10 cellular contexts compared by ENCODE assay signal in genomic region chr20:24634855-24635254, GRCh38.
DNase-seq lines count a peak whose midpoint lies in the region; ATAC-seq, FAIRE-seq and TF ChIP-seq lines count a peak whose summit lies in the region.
"Had no signal": no experiment of that assay in that cellular context is flagged by ENCODE, and none has a peak within 500 bp of the region (broad histone marks: within the 10 kb centered on the region; RNA-seq: fewer than 3 reads in every experiment).

No MANE protein-coding gene starts in this region.

- H3K4me3 ChIP-seq in brain microvascular endothelial cell (ENCODE audit: low read depth, low read length): no peak overlapping the region
- no peak overlapping the region for H3K4me3 ChIP-seq in kidney epithelial cell (ENCODE audit: low read depth, low read length)
- H3K4me3 ChIP-seq in prostate gland: no peak overlapping the region

- peaks cover 0 to 3% (median 1%) of the 10 kb centered on the region in 3 donors for H3K4me1 Mint-ChIP-seq in T-cell

- in situ Hi-C loops in brain microvascular endothelial cell (cut with HindIII; ENCODE audit: low pct_ligation_motif_present, low sequenced_read_pairs): no loop called here

- peaks cover 0 to 12% of the 10 kb centered on the region in 2 donors for H3K27me3 Mint-ChIP-seq in T-cell

- CTCF ChIA-PET in T-cell (lab: Charles Lee): no interaction called here

- H3K9me3 ChIP-seq in prostate gland: no peaks in the 10 kb centered on the region

- no peak for ATAC-seq in T-cell (replicated peaks in 1 of 4)

- no peaks in the 10 kb centered on the region for H3K36me3 Mint-ChIP-seq in T-cell

- H3K27ac Mint-ChIP-seq in T-cell: no peak overlapping the region

- H3K27ac ChIP-seq in brain microvascular endothelial cell (no peak overlapping the region), prostate gland (no peak overlapping the region)

- intact Hi-C loops in prostate gland (cut with DNase I): no loop called here

- WGBS in prostate gland: 53% methylated on average over 9 of the region's 9 CpGs

- TF ChIP-seq CTCF in AG09319 (IDR thresholded peaks at IDR 0.05; ENCODE audit: low read depth, low read length): no peak
- TF ChIP-seq CTCF in brain microvascular endothelial cell (IDR thresholded peaks at IDR 0.05; ENCODE audit: low read depth, low read length, missing control alignments): no peak
- TF ChIP-seq CTCF in kidney epithelial cell (IDR thresholded peaks at IDR 0.05; ENCODE audit: insufficient read depth, low read length, poor library complexity, severe bottlenecking): no peak
- no peak for TF ChIP-seq CTCF in prostate gland (IDR thresholded peaks at IDR 0.05)

- DNase-seq in AG09319 (ENCODE audit: extremely low read depth, low read depth) (peak; percentile 64), HTR-8/SVneo (ENCODE audit: insufficient read length, low spot score) (peak; percentile 81), brain microvascular endothelial cell (peak; percentile 81), kidney epithelial cell (ENCODE audit: low read depth) (peak; percentile 64), ecto neural progenitor cell (ENCODE audit: low spot score) (no peak), prostate gland (ENCODE audit: low spot score) (no peak), NCI-H2029 treated with DMSO at 0.1 percent for 48 hours (lab: John Stamatoyannopoulos, UW) (no peak), T-cell (no peak)
- DNase-seq: NCI-H1436 treated with DMSO at 0.1 percent for 48 hours; stimulated activated CD4-positive, alpha-beta T cell treated with anti-CD3 and anti-CD28 coated beads, Interleukin-4, amount 100 ng/mL, for 1 hour had no signal

- no peaks in the 10 kb centered on the region for H3K9me3 Mint-ChIP-seq in T-cell

- TF ChIP-seq POLR2A in prostate gland (IDR thresholded peaks at IDR 0.05): no peak

- no peak overlapping the region for H3K4me3 Mint-ChIP-seq in T-cell

- POLR2A ChIA-PET in T-cell (lab: Charles Lee): no interaction called here

- H3K4me1 ChIP-seq in prostate gland (replicated peaks): no peaks in the 10 kb centered on the region

- H3K36me3 ChIP-seq in brain microvascular endothelial cell (replicated peaks) (no peaks in the 10 kb centered on the region), kidney epithelial cell (ENCODE audit: control insufficient read depth, insufficient read depth, low read length) (no peaks in the 10 kb centered on the region), prostate gland (no peaks in the 10 kb centered on the region)

- H3K27me3 ChIP-seq in brain microvascular endothelial cell (replicated peaks) (no peaks in the 10 kb centered on the region), kidney epithelial cell (ENCODE audit: control insufficient read depth, insufficient read depth, low read length) (no peaks in the 10 kb centered on the region), prostate gland (replicated peaks; ENCODE audit: insufficient read depth) (no peaks in the 10 kb centered on the region)

- no peak for FAIRE-seq in HTR-8/SVneo (lab: Jason Lieb, UNC)

Comparison
In these comparisons a context has a peak if more than half of its experiments do, and no peak if none do; other contexts are left out.
1. DNase-seq: peak in AG09319 (single experiment), HTR-8/SVneo (single experiment), brain microvascular endothelial cell (single experiment) and kidney epithelial cell (single experiment); none in ecto neural progenitor cell (single experiment), prostate gland (single experiment), NCI-H2029 treated with DMSO at 0.1 percent for 48 hours (single experiment) and T-cell (0 of 34).